Comparison of ENCODE assay signal across 1 cellular context in genomic region chr17:72588961-72589360, GRCh38.
TF ChIP-seq lines count a peak whose summit lies in the region.

No MANE protein-coding gene starts in this region.

TF ChIP-seq in HepG2, 621 proteins besides CTCF, POLR2A, EP300 and RAD21 (continued from another document and continues in another):
- no peak for TF ChIP-seq HNF1A (IDR thresholded peaks at IDR 0.05; ENCODE audit: low read depth)
- TF ChIP-seq HNF1A (CRISPR knock-in tag; IDR thresholded peaks at IDR 0.05; ENCODE audit: borderline replicate concordance), result no peak
- no peak for TF ChIP-seq KDM5A (IDR thresholded peaks at IDR 0.05; ENCODE audit: borderline replicate concordance, low read length)
- no peak for TF ChIP-seq KLF9 (CRISPR knock-in tag; IDR thresholded peaks at IDR 0.05; ENCODE audit: low read depth)
- TF ChIP-seq PTBP1 (IDR thresholded peaks at IDR 0.05; ENCODE audit: low read depth, low read length, poor library complexity, severe bottlenecking), result no peak
- peak; percentile 76; the same call in 1 of the 2 replicates for TF ChIP-seq HBP1 (CRISPR knock-in tag; IDR thresholded peaks at IDR 0.05; ENCODE audit: low read depth)
- no peak for TF ChIP-seq ZFP36 (IDR thresholded peaks at IDR 0.05; ENCODE audit: borderline replicate concordance, low read depth, low read length, partially characterized antibody)
- no peak for TF ChIP-seq ZFYVE20 (CRISPR knock-in tag; IDR thresholded peaks at IDR 0.05; ENCODE audit: borderline replicate concordance, low read depth)
- no peak for TF ChIP-seq ZKSCAN1 (IDR thresholded peaks at IDR 0.05; ENCODE audit: low read length)
- no peak for TF ChIP-seq PPARG (CRISPR knock-in tag; conservative IDR thresholded peaks at IDR 0.05)
- no peak for TF ChIP-seq ZNF224 (CRISPR knock-in tag; IDR thresholded peaks at IDR 0.05)
- TF ChIP-seq ELF3 (CRISPR knock-in tag; IDR thresholded peaks at IDR 0.05), result peak; percentile 83
- TF ChIP-seq DBP (CRISPR knock-in tag; IDR thresholded peaks at IDR 0.05; ENCODE audit: not compliant biosample characterization), result no peak
- no peak for TF ChIP-seq ZNF780A (CRISPR knock-in tag; IDR thresholded peaks at IDR 0.05)
- TF ChIP-seq ZZZ3 (CRISPR knock-in tag; IDR thresholded peaks at IDR 0.05; ENCODE audit: borderline replicate concordance), result 0 out of 2 replicates have a peak, but pooled peaks have one; percentile 62
- TF ChIP-seq LRRFIP1 (CRISPR knock-in tag; conservative IDR thresholded peaks at IDR 0.05), result no peak
- TF ChIP-seq ZNF12 (CRISPR knock-in tag; IDR thresholded peaks at IDR 0.05), result peak; percentile 27; the same call in 1 of the 2 replicates
- no peak for TF ChIP-seq ARHGAP35 (CRISPR knock-in tag; IDR thresholded peaks at IDR 0.05; ENCODE audit: borderline replicate concordance)
- no peak for TF ChIP-seq CEBPZ (IDR thresholded peaks at IDR 0.05; ENCODE audit: low read length)
- TF ChIP-seq ZNF354B (CRISPR knock-in tag; IDR thresholded peaks at IDR 0.05), result no peak
- TF ChIP-seq SAFB2 (CRISPR knock-in tag; IDR thresholded peaks at IDR 0.05; ENCODE audit: borderline replicate concordance, low read depth), result no peak
- TF ChIP-seq ZNF33A (CRISPR knock-in tag; IDR thresholded peaks at IDR 0.05; ENCODE audit: borderline replicate concordance), result no peak
- TF ChIP-seq ZNF430 (CRISPR knock-in tag; IDR thresholded peaks at IDR 0.05), result 0 out of 2 replicates have a peak, but pooled peaks have one; percentile 30
- TF ChIP-seq ZNF574 (CRISPR knock-in tag; IDR thresholded peaks at IDR 0.05), result peak; percentile 56; the same call in 1 of the 2 replicates
- peak; percentile 55; the same call in 1 of the 2 replicates for TF ChIP-seq ZNF761 (CRISPR knock-in tag; conservative IDR thresholded peaks at IDR 0.05)
- TF ChIP-seq ZBTB34 (CRISPR knock-in tag; IDR thresholded peaks at IDR 0.05), result no peak
- no peak; the same call in 1 of the 2 replicates for TF ChIP-seq RBFOX2 (IDR thresholded peaks at IDR 0.05; ENCODE audit: low read depth, low read length)
- TF ChIP-seq ZNF512 (CRISPR knock-in tag; IDR thresholded peaks at IDR 0.05), result no peak
- no peak for TF ChIP-seq PHF8 (CRISPR knock-in tag; IDR thresholded peaks at IDR 0.05)
- no peak for TF ChIP-seq RARG (CRISPR knock-in tag; IDR thresholded peaks at IDR 0.05; ENCODE audit: low read depth)
- no peak for TF ChIP-seq USF2 (IDR thresholded peaks at IDR 0.05; ENCODE audit: low read depth, low read length)
- TF ChIP-seq USF2 (CRISPR knock-in tag; IDR thresholded peaks at IDR 0.05; ENCODE audit: borderline replicate concordance), result no peak
- 0 out of 2 replicates have a peak, but pooled peaks have one; percentile 54 for TF ChIP-seq FUBP1 (CRISPR knock-in tag; IDR thresholded peaks at IDR 0.05; ENCODE audit: borderline replicate concordance)
